ENCODE assay signal across 13 cellular contexts in the genomic region with DNA sequence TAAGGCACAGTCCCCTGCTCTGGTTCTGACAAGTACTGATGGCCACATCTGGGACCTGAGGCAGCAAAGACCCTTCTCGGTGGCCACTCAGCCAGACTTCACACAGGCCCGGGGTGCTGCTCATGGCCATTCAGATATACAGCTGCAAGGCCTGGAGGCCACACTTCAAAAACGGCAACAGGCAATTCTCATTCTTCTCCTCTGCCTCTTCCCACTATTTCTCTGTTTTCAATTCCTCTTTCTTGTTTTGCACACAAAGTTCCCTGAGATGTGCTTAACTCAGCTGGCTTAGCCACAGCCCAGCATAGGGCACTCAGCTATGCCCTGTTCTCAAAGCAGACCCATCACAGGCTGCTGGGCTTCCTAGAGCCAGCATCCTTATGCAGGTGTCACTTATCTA. TPM values are rescaled to one million over a fixed set of nuclear protein-coding genes. Genes with fewer than 3 reads are reported as not detected.
DNase-seq lines count a peak whose midpoint lies in the region; ATAC-seq, FAIRE-seq and TF ChIP-seq lines count a peak whose summit lies in the region.
"Had no signal": no experiment of that assay in that cellular context is flagged by ENCODE, and none has a peak within 500 bp of the region (broad histone marks: within the 10 kb centered on the region; RNA-seq: fewer than 3 reads in every experiment).

No MANE protein-coding gene starts in this region.

- H3K27me3 ChIP-seq in Caco-2 (replicated peaks; ENCODE audit: control insufficient read depth, insufficient read depth, low read length): no peaks in the 10 kb centered on the region

- TF ChIP-seq CTCF in kidney (IDR thresholded peaks at IDR 0.05; ENCODE audit: borderline replicate concordance, extremely low read depth, insufficient read depth) (no peak), Caco-2 (IDR thresholded peaks at IDR 0.05; ENCODE audit: insufficient read depth in 1 of 2, low read depth in 1 of 2, low read length in 1 of 2, severe bottlenecking in 1 of 2, unreplicated experiment in 1 of 2) (no peak)

- DNase-seq in kidney (peak; percentile 30), Caco-2 (no peak), foreskin melanocyte (no peak), occipital lobe (lab: John Stamatoyannopoulos, UW) (no peak)
- no peak for DNase-seq in activated CD4-positive, alpha-beta T cell treated with anti-CD3 and anti-CD28 coated beads for 1 hour
- DNase-seq: activated CD4-positive, alpha-beta T cell treated with anti-CD3 and anti-CD28 coated beads, Interleukin-2, amount 50 U/mL, for 4 hours; C1 segment of cervical spinal cord; NCI-H1694 treated with DMSO at 0.1 percent for 48 hours had no signal

- no peak overlapping the region for H3K9ac ChIP-seq in kidney (ENCODE audit: low read length in 2 of 2)

- H3K9me3 ChIP-seq in kidney (ENCODE audit: control insufficient read depth in 1 of 2, low read length in 2 of 2) (no peaks in the 10 kb centered on the region), Caco-2 (no peaks in the 10 kb centered on the region)

- no peaks in the 10 kb centered on the region for H3K9me3 Mint-ChIP-seq in Caco-2 (ENCODE audit: unreplicated experiment)

- no peak overlapping the region for H3K27ac Mint-ChIP-seq in Caco-2 (ENCODE audit: unreplicated experiment)

- intact Hi-C loops in kidney (cut with DNase I) (no loop called here), Caco-2 (cut with micrococcal nuclease; ENCODE audit: unreplicated experiment) (no loop called here)

- H3K4me1 Mint-ChIP-seq in Caco-2 (ENCODE audit: low read depth, unreplicated experiment): peaks cover under 1% of the 10 kb centered on the region

- no peak overlapping the region for H3K4me3 ChIP-seq in kidney (ENCODE audit: low read length in 2 of 2)
- no peak overlapping the region for H3K4me3 ChIP-seq in Caco-2 (ENCODE audit: low read depth, low read length)

- BruUV-seq in Caco-2 (replicated peaks; lab: Mats Ljungman, UMichigan): no TSS peak

- H3K27ac ChIP-seq in kidney (ENCODE audit: low read depth in 2 of 2, low read length in 2 of 2): no peak overlapping the region
- H3K27ac ChIP-seq: epithelial cell of prostate had no signal

- H3K36me3 Mint-ChIP-seq in Caco-2 (ENCODE audit: insufficient read depth, unreplicated experiment): no peaks in the 10 kb centered on the region

- CTCF ChIA-PET in Caco-2 (lab: Charles Lee): no interaction called here

- H3K36me3 ChIP-seq in kidney (ENCODE audit: control insufficient read depth in 1 of 2, insufficient read depth in 2 of 2, low read length in 2 of 2) (no peaks in the 10 kb centered on the region), Caco-2 (ENCODE audit: control insufficient read depth, insufficient read depth, low read length) (no peaks in the 10 kb centered on the region)

- H3K4me1 ChIP-seq in kidney (ENCODE audit: control insufficient read depth in 1 of 2, insufficient read depth in 1 of 2, low read depth in 1 of 2, low read length in 2 of 2): peaks cover 3 to 8% of the 10 kb centered on the region in 2 donors
- peaks cover 3% of the 10 kb centered on the region for H3K4me1 ChIP-seq in Caco-2

- POLR2A ChIA-PET in Caco-2 (lab: Charles Lee): no interaction called here

- ATAC-seq in GM18498 (IDR thresholded peaks at IDR 0.05; ENCODE audit: unreplicated experiment): peak; percentile 52
- ATAC-seq in GM21529 (IDR thresholded peaks at IDR 0.05; ENCODE audit: unreplicated experiment): peak; percentile 62
- ATAC-seq in HG03469 (IDR thresholded peaks at IDR 0.05; ENCODE audit: unreplicated experiment): peak; percentile 74

- no peak for FAIRE-seq in kidney (lab: Jason Lieb, UNC)
- FAIRE-seq: keratinocyte had no signal

- no peaks in the 10 kb centered on the region for H3K27me3 Mint-ChIP-seq in Caco-2 (ENCODE audit: insufficient read depth, unreplicated experiment)

- H3K4me3 Mint-ChIP-seq in Caco-2 (ENCODE audit: unreplicated experiment): no peak overlapping the region

RNA-seq across cellular contexts. Expression of gene PTPN18, which starts 29.9 kb away (rescaled TPM):
- total RNA-seq in kidney: 89.2 TPM
- 34.8 TPM for polyA plus RNA-seq in kidney (ENCODE audit: insufficient read depth, low read depth, low replicate concordance)
- 46.5 and 51.0 TPM in 2 replicates for total RNA-seq in Caco-2 (2022)
- 16.7 TPM for total RNA-seq in occipital lobe

RNA-seq across cellular contexts. Expression of gene IMP4, which starts 43.0 kb away (rescaled TPM):
- total RNA-seq in kidney (60.1 TPM), Caco-2 (2022) (105 and 120 TPM in 2 replicates), occipital lobe (36.7 TPM)
- 59.7 TPM for polyA plus RNA-seq in kidney (ENCODE audit: insufficient read depth, low read depth, low replicate concordance)
